ENCODE assay signal across 18 cellular contexts in the genomic region with DNA sequence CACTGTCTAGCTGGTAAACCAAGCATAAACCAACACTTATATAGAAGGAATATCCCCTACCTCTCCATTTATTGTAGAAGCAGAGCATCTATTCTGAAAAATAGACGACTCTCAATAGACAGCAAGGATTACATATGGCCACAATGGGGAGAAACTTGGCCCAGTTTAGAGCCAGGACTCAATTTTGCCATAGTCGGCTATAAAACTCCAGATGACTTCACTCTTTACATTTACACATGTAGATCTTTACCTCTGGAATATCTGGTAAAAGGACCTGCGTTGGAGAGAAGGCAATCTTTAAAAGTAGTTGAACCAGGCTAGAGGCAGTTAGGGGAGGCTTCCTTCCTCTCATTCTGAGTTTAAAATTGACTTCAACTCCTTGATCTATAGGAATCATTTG.
DNase-seq lines count a peak whose midpoint lies in the region; ATAC-seq, FAIRE-seq and TF ChIP-seq lines count a peak whose summit lies in the region.
"Had no signal": no experiment of that assay in that cellular context is flagged by ENCODE, and none has a peak within 500 bp of the region (broad histone marks: within the 10 kb centered on the region; RNA-seq: fewer than 3 reads in every experiment).

No MANE protein-coding gene starts in this region.

- H3K27me3 ChIP-seq in GM23338 (ENCODE audit: insufficient read depth) (no peaks in the 10 kb centered on the region), Karpas-422 (ENCODE audit: low read length) (no peaks in the 10 kb centered on the region), K562 (ENCODE audit: control insufficient read depth in 2 of 2, insufficient read depth in 2 of 2, low read length in 2 of 2) (no peaks in the 10 kb centered on the region)

- FAIRE-seq in A549 (lab: Jason Lieb, UNC) (no peak), K562 (lab: Jason Lieb, UNC) (no peak), urothelium cell line (lab: Jason Lieb, UNC) (no peak)
- FAIRE-seq: GM12891 had no signal

- H3K9ac ChIP-seq in Karpas-422 (ENCODE audit: low read length), result no peak overlapping the region
- no peak overlapping the region for H3K9ac ChIP-seq in K562 (ENCODE audit: insufficient read depth in 1 of 2, low read depth in 2 of 2, low read length in 2 of 2)

- H3K79me2 ChIP-seq in GM23338 (replicated peaks; ENCODE audit: insufficient read depth) (peaks cover 87% of the 10 kb centered on the region), Karpas-422 (ENCODE audit: low read length) (peaks cover 89% of the 10 kb centered on the region), K562 (ENCODE audit: control insufficient read depth, insufficient read depth, low read length) (peaks cover 57% of the 10 kb centered on the region; the same call in 2 of the 3 replicates)

- POLR2A ChIA-PET in A549 (lab: Yijun Ruan, JAX) (interaction anchor here (1.4 kb wide), 1 partner anchor 243 kb away, joined by 3 read pairs; no protein-coding TSS in a partner anchor), K562 (lab: Yijun Ruan, JAX) (no interaction called here)

- no peak for TF ChIP-seq POLR2A in A549 (IDR thresholded peaks at IDR 0.05; ENCODE audit: low read length)
- TF ChIP-seq POLR2A in K562 (conservative IDR thresholded peaks at IDR 0.05), result no peak

- no peak for ATAC-seq in A549
- no peak for ATAC-seq in GM23338
- ATAC-seq in K562, result no peak
- ATAC-seq in GM18498 (IDR thresholded peaks at IDR 0.05; ENCODE audit: unreplicated experiment), result no peak

- H4K20me1 ChIP-seq in GM23338 (replicated peaks; ENCODE audit: insufficient read depth) (no peaks in the 10 kb centered on the region; the same call in 1 of the 2 replicates), Karpas-422 (ENCODE audit: insufficient read depth, low read depth, low read length) (no peaks in the 10 kb centered on the region), K562 (replicated peaks; ENCODE audit: control insufficient read depth, insufficient read depth, low read length) (peaks cover 14% of the 10 kb centered on the region; the same call in 1 of the 2 replicates)

- in situ Hi-C loops in K562 (cut with MboI), result loop anchor here (5.0 kb wide), 1 partner anchor 240 kb away; no protein-coding TSS in a partner anchor

- H3K4me1 Mint-ChIP-seq in GM23338, result peaks cover 49% of the 10 kb centered on the region

- H3K9me2 ChIP-seq in GM23338 (ENCODE audit: insufficient read depth) (no peaks in the 10 kb centered on the region), Karpas-422 (replicated peaks; ENCODE audit: insufficient read depth, low read length) (no peaks in the 10 kb centered on the region)

- H3K4me3 Mint-ChIP-seq in GM23338, result no peak overlapping the region
- H3K4me3 Mint-ChIP-seq: CD4-positive, alpha-beta memory T cell; HFFc6 had no signal

- H3F3A ChIP-seq in GM23338 (replicated peaks; ENCODE audit: low read depth), result no peaks in the 10 kb centered on the region

- 83% methylated on average over 3 of the region's 3 CpGs for WGBS in A549 (ENCODE audit: missing lambda C conversion rate)
- WGBS in K562 (ENCODE audit: insufficient coverage, low coverage, missing lambda C conversion rate), result 57% methylated on average over 3 of the region's 3 CpGs

- TF ChIP-seq EP300 in A549 (IDR thresholded peaks at IDR 0.05) (no peak), K562 (IDR thresholded peaks at IDR 0.05; ENCODE audit: low read length) (no peak)

- TF ChIP-seq RAD21 in A549 (conservative IDR thresholded peaks at IDR 0.05 in 1 of 2, IDR thresholded peaks at IDR 0.05 in 1 of 2), result no peak
- TF ChIP-seq RAD21 in K562 (CRISPR knock-in tag; conservative IDR thresholded peaks at IDR 0.05 in 1 of 2, IDR thresholded peaks at IDR 0.05 in 1 of 2), result no peak

- no peak overlapping the region for H2AFZ ChIP-seq in GM23338
- H2AFZ ChIP-seq in Karpas-422 (ENCODE audit: low read length), result no peak overlapping the region
- H2AFZ ChIP-seq in K562 (ENCODE audit: low read depth, low read length), result no peak overlapping the region

- H3K27ac Mint-ChIP-seq in GM23338, result peak overlapping the region; percentile 76
- H3K27ac Mint-ChIP-seq: HFFc6 had no signal

- H3K4me2 ChIP-seq in A549 (no peak overlapping the region), GM23338 (peak overlapping the region; percentile 45), Karpas-422 (ENCODE audit: low read depth, low read length, poor library complexity, severe bottlenecking) (no peak overlapping the region), K562 (ENCODE audit: insufficient read depth, low read length) (no peak overlapping the region)

- no peaks in the 10 kb centered on the region for H3K36me3 ChIP-seq in GM23338 (ENCODE audit: insufficient read depth)
- H3K36me3 ChIP-seq in Karpas-422 (ENCODE audit: insufficient read depth, low read length), result no peaks in the 10 kb centered on the region
- peaks cover 5% of the 10 kb centered on the region; the same call in 1 of the 3 replicates for H3K36me3 ChIP-seq in K562 (ENCODE audit: control insufficient read depth, insufficient read depth, low read length)

- no peak for TF ChIP-seq CTCF in A549 (IDR thresholded peaks at IDR 0.05)
- TF ChIP-seq CTCF in GM23338 (conservative IDR thresholded peaks at IDR 0.05; ENCODE audit: low read depth in 2 of 2), result no peak
- TF ChIP-seq CTCF in K562 (IDR thresholded peaks at IDR 0.05 in 2 of 3, conservative IDR thresholded peaks at IDR 0.05 in 1 of 3; ENCODE audit: insufficient read depth in 2 of 3, low read depth in 1 of 3, low read length in 3 of 3), result no peak

- CTCF ChIA-PET in A549 (lab: Yijun Ruan, JAX) (interaction anchor here (0.9 to 2.7 kb wide), 26 partner anchors 10 to 408 kb away, joined by 3 to 41 read pairs (median 6); a partner anchor contains a TSS), K562 (lab: Yijun Ruan, JAX; ENCODE audit: low intra/inter-chr PET ratio) (interaction anchor here (2.9 to 3.0 kb wide), 2 partner anchors 232 to 244 kb away, joined by 19 to 20 read pairs; no protein-coding TSS in a partner anchor)

- H3K4me3 ChIP-seq in A549 (no peak overlapping the region), GM23338 (no peak overlapping the region), Karpas-422 (ENCODE audit: low read length) (no peak overlapping the region), K562 (no peak overlapping the region)

- H3K9me3 ChIP-seq in A549 (no peaks in the 10 kb centered on the region), Karpas-422 (ENCODE audit: low read length) (no peaks in the 10 kb centered on the region), K562 (replicated peaks; ENCODE audit: control insufficient read depth, insufficient read depth, low read depth, low read length) (no peaks in the 10 kb centered on the region; the same call in 1 of the 2 replicates)

- no peaks in the 10 kb centered on the region for H3K9me1 ChIP-seq in K562 (ENCODE audit: control insufficient read depth, insufficient read depth, low read length)

- BruUV-seq in K562 (replicated peaks; lab: Mats Ljungman, UMichigan), result no TSS peak

- no peaks in the 10 kb centered on the region for H3K9me3 Mint-ChIP-seq in GM23338

- peaks cover 3% of the 10 kb centered on the region for H3K27me3 Mint-ChIP-seq in GM23338 (ENCODE audit: insufficient read depth, low read depth, poor library complexity)
- H3K27me3 Mint-ChIP-seq: CD4-positive, alpha-beta memory T cell had no signal

- intact Hi-C loops in K562 (cut with micrococcal nuclease), result loop anchor here (1.0 to 10.0 kb wide), 5 partner anchors 44 to 362 kb away; no protein-coding TSS in a partner anchor

- DNase-seq in A549 (ENCODE audit: low read depth in 1 of 2, low spot score in 1 of 2) (no peak), GM23338 (ENCODE audit: low spot score) (no peak), Karpas-422 (no peak), K562 (ENCODE audit: extremely low read depth in 1 of 4, low spot score in 3 of 4) (no peak), urothelium cell line (ENCODE audit: low spot score) (no peak), hippocampal formation (lab: John Stamatoyannopoulos, UW) (no peak), NCI-H1105 treated with DMSO at 0.1 percent for 48 hours (lab: John Stamatoyannopoulos, UW) (no peak)
- DNase-seq: ACHN; CD4-positive, alpha-beta memory T cell; DMS79; EL; HCEC 1CT; HFFc6; KG1 had no signal

- peaks cover 27% of the 10 kb centered on the region for H3K4me1 ChIP-seq in A549
- H3K4me1 ChIP-seq in GM23338 (ENCODE audit: insufficient read depth), result peaks cover 43% of the 10 kb centered on the region
- H3K4me1 ChIP-seq in Karpas-422 (ENCODE audit: low read length), result peaks cover 48% of the 10 kb centered on the region
- H3K4me1 ChIP-seq in K562 (replicated peaks in 1 of 2; ENCODE audit: control insufficient read depth in 2 of 2, insufficient read depth in 2 of 2, low read length in 2 of 2), result peaks cover 2 to 13% of the 10 kb centered on the region in 2 experiments; a peak in 3 of 5 replicates

- H3K27ac ChIP-seq in A549 (no peak overlapping the region), GM23338 (ENCODE audit: low read depth) (no peak overlapping the region), Karpas-422 (ENCODE audit: low read length) (peak overlapping the region; percentile 47), K562 (ENCODE audit: extremely low read depth, low read depth, low read length) (no peak overlapping the region)
- H3K27ac ChIP-seq: 22Rv1, C4-2B had no signal

- H3K36me3 Mint-ChIP-seq in GM23338 (ENCODE audit: low read depth), result peaks cover 11% of the 10 kb centered on the region; the same call in 2 of the 3 replicates

TF ChIP-seq in A549, 52 proteins besides CTCF, POLR2A, EP300 and RAD21:
- TF ChIP-seq POLR2AphosphoS2 (conservative IDR thresholded peaks at IDR 0.05; ENCODE audit: low read length) (no peak), MAFK (IDR thresholded peaks at IDR 0.05; ENCODE audit: partially characterized antibody) (peak; percentile 55), EHMT2 (IDR thresholded peaks at IDR 0.05; ENCODE audit: low read depth) (no peak)

TF ChIP-seq in K562, 482 proteins besides CTCF, POLR2A, EP300 and RAD21:
- TF ChIP-seq MAFF (IDR thresholded peaks at IDR 0.05; ENCODE audit: low read length), result peak; percentile 52; the same call in 1 of the 2 replicates
- peak; percentile 13; the same call in 1 of the 2 replicates for TF ChIP-seq C11orf30 (IDR thresholded peaks at IDR 0.05; ENCODE audit: low read depth)
- peak; percentile 53 for TF ChIP-seq ZNF316 (IDR thresholded peaks at IDR 0.05)
- TF ChIP-seq CBX5 (IDR thresholded peaks at IDR 0.05; ENCODE audit: borderline replicate concordance, low read depth), result no peak
TF ChIP-seq in K562: peak in this region for 3.
